8 cellular contexts compared by ENCODE assay signal in genomic region chr11:15113381-15113780, GRCh38. TPM values are rescaled to one million over a fixed set of nuclear protein-coding genes. Genes with fewer than 3 reads are reported as not detected.
DNase-seq lines count a peak whose midpoint lies in the region; ATAC-seq and TF ChIP-seq lines count a peak whose summit lies in the region.
"Had no signal": no experiment of that assay in that cellular context is flagged by ENCODE, and none has a peak within 500 bp of the region (broad histone marks: within the 10 kb centered on the region; RNA-seq: fewer than 3 reads in every experiment).

No MANE protein-coding gene starts in this region.

- no peaks in the 10 kb centered on the region for H3K36me3 ChIP-seq in CD4-positive, alpha-beta memory T cell (ENCODE audit: insufficient read depth, low read length)

- H3K27me3 ChIP-seq in CD4-positive, alpha-beta memory T cell (ENCODE audit: insufficient read depth, low read length), result peaks cover 6% of the 10 kb centered on the region

- peak; percentile 93 for ATAC-seq in GM19328 (IDR thresholded peaks at IDR 0.05; ENCODE audit: unreplicated experiment)
- peak; percentile 92 for ATAC-seq in HG02981 (IDR thresholded peaks at IDR 0.05; ENCODE audit: unreplicated experiment)

- peak; percentile 59 for DNase-seq in OCI-M1 (lab: John Stamatoyannopoulos, UW)
- no peak for DNase-seq in progenitor cell of endocrine pancreas (ENCODE audit: low spot score, unreplicated experiment)
- DNase-seq in HPDE6-E6E7 (ENCODE audit: extremely low spot score), result no peak
- DNase-seq in CD4-positive, alpha-beta memory T cell, result no peak
- DNase-seq in NCI-H446 treated with DMSO at 0.1 percent for 48 hours (lab: John Stamatoyannopoulos, UW), result no peak
- DNase-seq: NCI-H2171 had no signal

- no peak for TF ChIP-seq CTCF in progenitor cell of endocrine pancreas (IDR thresholded peaks at IDR 0.05; ENCODE audit: unreplicated experiment)

- intact Hi-C loops in CD4-positive, alpha-beta memory T cell (cut with micrococcal nuclease), result no loop called here

- H3K9me3 ChIP-seq in CD4-positive, alpha-beta memory T cell (ENCODE audit: control insufficient read depth in 1 of 2, low read length in 2 of 2), result no peaks in the 10 kb centered on the region

- H3K4me1 ChIP-seq in CD4-positive, alpha-beta memory T cell (ENCODE audit: insufficient read depth, low read length), result no peaks in the 10 kb centered on the region

- H3K4me3 Mint-ChIP-seq in progenitor cell of endocrine pancreas (ENCODE audit: low read depth), result peak overlapping the region; percentile 57
- H3K4me3 Mint-ChIP-seq in CD4-positive, alpha-beta memory T cell, result peak overlapping the region in 2 of 8 donors; percentile 1 to 6

- no peaks in the 10 kb centered on the region for H3K9me3 Mint-ChIP-seq in progenitor cell of endocrine pancreas (ENCODE audit: low read depth)
- no peaks in the 10 kb centered on the region for H3K9me3 Mint-ChIP-seq in CD4-positive, alpha-beta memory T cell

- no peak overlapping the region for H3K27ac Mint-ChIP-seq in progenitor cell of endocrine pancreas
- H3K27ac Mint-ChIP-seq in CD4-positive, alpha-beta memory T cell, result no peak overlapping the region

- H3K36me3 Mint-ChIP-seq in progenitor cell of endocrine pancreas (ENCODE audit: insufficient read depth), result no peaks in the 10 kb centered on the region
- no peaks in the 10 kb centered on the region for H3K36me3 Mint-ChIP-seq in CD4-positive, alpha-beta memory T cell

- H3K4me1 Mint-ChIP-seq in progenitor cell of endocrine pancreas (ENCODE audit: low read depth), result peaks cover 11% of the 10 kb centered on the region
- H3K4me1 Mint-ChIP-seq in CD4-positive, alpha-beta memory T cell, result peaks cover 4 to 14% (median 7%) of the 10 kb centered on the region in 4 donors

- H3K27ac ChIP-seq in CD4-positive, alpha-beta memory T cell (ENCODE audit: low read depth, low read length), result no peak overlapping the region

- CTCF ChIA-PET in CD4-positive, alpha-beta memory T cell (lab: Charles Lee; ENCODE audit: partially characterized antibody), result interaction anchor here (0.6 to 1.3 kb wide), 3 partner anchors 8 to 385 kb away, joined by 3 to 4 read pairs (median 3); no protein-coding TSS in a partner anchor

- peaks cover 63% of the 10 kb centered on the region for H3K27me3 Mint-ChIP-seq in progenitor cell of endocrine pancreas
- H3K27me3 Mint-ChIP-seq in CD4-positive, alpha-beta memory T cell, result peaks cover 17 to 31% of the 10 kb centered on the region in 2 donors

- POLR2A ChIA-PET in CD4-positive, alpha-beta memory T cell (lab: Charles Lee; ENCODE audit: partially characterized antibody), result no interaction called here

- H3K4me3 ChIP-seq in CD4-positive, alpha-beta memory T cell (ENCODE audit: low read length in 2 of 2), result no peak overlapping the region

RNA-seq across cellular contexts. Expression of gene INSC, which starts 1.3 kb away (rescaled TPM):
- not detected in 2 replicates for total RNA-seq in progenitor cell of endocrine pancreas
- total RNA-seq in CD4-positive, alpha-beta memory T cell, result under 1 TPM in 1 of 2 experiments, not detected in 1; 0.35 TPM
- not detected for polyA plus RNA-seq in CD4-positive, alpha-beta memory T cell

RNA-seq across cellular contexts. Expression of gene CALCB, which starts 40.0 kb away (rescaled TPM):
- not detected in 2 replicates for total RNA-seq in progenitor cell of endocrine pancreas
- total RNA-seq in CD4-positive, alpha-beta memory T cell, result under 1 TPM; 0.33 to 0.52 TPM
- under 1 TPM; 0.08 to 0.61 TPM for polyA plus RNA-seq in CD4-positive, alpha-beta memory T cell
